In genomic region chr5:78523314-78524193, GRCh38 we compare ENCODE assay signal across 14 cellular contexts.
DNase-seq lines count a peak whose midpoint lies in the region; ATAC-seq, FAIRE-seq and TF ChIP-seq lines count a peak whose summit lies in the region.
"Had no signal": no experiment of that assay in that cellular context is flagged by ENCODE, and none has a peak within 500 bp of the region (broad histone marks: within the 10 kb centered on the region; RNA-seq: fewer than 3 reads in every experiment).

No MANE protein-coding gene starts in this region.

- DNase-seq in ascending aorta (ENCODE audit: low spot score in 2 of 2) (no peak), endothelial cell of umbilical vein (ENCODE audit: low read depth, low spot score) (peak; percentile 98), thoracic aorta (ENCODE audit: low spot score) (no peak), ecto neural progenitor cell (ENCODE audit: low spot score) (no peak), NCI-H2081 (lab: John Stamatoyannopoulos, UW) (no peak)
- DNase-seq: activated CD4-positive, alpha-beta T cell treated with anti-CD3 and anti-CD28 coated beads, Interleukin-2, amount 50 U/mL, for 4 hours; EL; hippocampal formation; NCI-H1417; NCI-H526 had no signal

- 94 to 97% methylated on average over 12 of the region's 15 CpGs for WGBS in mesodermal cell (ENCODE audit: insufficient coverage in 2 of 2), 2 experiments

- no peaks in the 10 kb centered on the region for H3K27me3 ChIP-seq in ascending aorta
- H3K27me3 ChIP-seq in endothelial cell of umbilical vein (ENCODE audit: control insufficient read depth in 2 of 2, insufficient read depth in 2 of 2, low read length in 2 of 2): no peaks in the 10 kb centered on the region
- no peaks in the 10 kb centered on the region for H3K27me3 ChIP-seq in thoracic aorta (replicated peaks; ENCODE audit: insufficient read depth)

- peak overlapping the region; percentile 59 to 64 for H3K27ac ChIP-seq in ascending aorta
- peak overlapping the region; percentile 99 for H3K27ac ChIP-seq in endothelial cell of umbilical vein (ENCODE audit: insufficient read depth, low read depth, low read length)
- peak overlapping the region; percentile 48 for H3K27ac ChIP-seq in mesodermal cell (ENCODE audit: low read depth, low read length, severe bottlenecking)
- peak overlapping the region; percentile 54 to 74 for H3K27ac ChIP-seq in thoracic aorta

- no peak overlapping the region for H2AFZ ChIP-seq in endothelial cell of umbilical vein (ENCODE audit: low read depth, low read length)

- no peaks in the 10 kb centered on the region for H3K9me1 ChIP-seq in endothelial cell of umbilical vein (replicated peaks; ENCODE audit: control insufficient read depth, extremely low read depth, insufficient read depth, low read length)

- ATAC-seq in thoracic aorta (ENCODE audit: insufficient number of reproducible peaks, low FRiP score, low read depth) (no peak), GM18517 (IDR thresholded peaks at IDR 0.05; ENCODE audit: unreplicated experiment) (no peak)

- TSS peak; percentile 15 for BruUV-seq in endothelial cell of umbilical vein (replicated peaks; lab: Mats Ljungman, UMichigan)

- peak overlapping the region; percentile 64 for H3K4me2 ChIP-seq in endothelial cell of umbilical vein (ENCODE audit: insufficient read depth, low read length)

- intact Hi-C loops in ascending aorta (cut with DNase I) (no loop called here), endothelial cell of umbilical vein (cut with micrococcal nuclease) (no loop called here)

- H3K36me3 ChIP-seq in ascending aorta: no peaks in the 10 kb centered on the region
- H3K36me3 ChIP-seq in endothelial cell of umbilical vein (ENCODE audit: control insufficient read depth in 2 of 2, extremely low read depth in 1 of 2, insufficient read depth in 2 of 2, low read length in 2 of 2): no peaks in the 10 kb centered on the region
- H3K36me3 ChIP-seq in mesodermal cell (ENCODE audit: control insufficient read depth, insufficient read depth, low read length): no peaks in the 10 kb centered on the region
- H3K36me3 ChIP-seq in thoracic aorta: no peaks in the 10 kb centered on the region

- FAIRE-seq in endothelial cell of umbilical vein (lab: Jason Lieb, UNC): peak; percentile 97
- FAIRE-seq: GM12892, RCC 7860 had no signal

- POLR2A ChIA-PET in endothelial cell of umbilical vein (lab: Charles Lee): no interaction called here

- H3K9ac ChIP-seq in endothelial cell of umbilical vein (replicated peaks; ENCODE audit: extremely low read depth, insufficient read depth, low read length): peak overlapping the region; percentile 94

- dilution Hi-C loops in endothelial cell of umbilical vein (cut with MboI; ENCODE audit: extremely low pct_ligation_motif_present, low sequenced_read_pairs): no loop called here

- H3K9me3 ChIP-seq in ascending aorta (no peaks in the 10 kb centered on the region), endothelial cell of umbilical vein (replicated peaks; ENCODE audit: control insufficient read depth, insufficient read depth, low read length) (no peaks in the 10 kb centered on the region), mesodermal cell (ENCODE audit: control insufficient read depth, low read length) (no peaks in the 10 kb centered on the region), thoracic aorta (no peaks in the 10 kb centered on the region)

- H3K79me2 ChIP-seq in endothelial cell of umbilical vein (ENCODE audit: control insufficient read depth, insufficient read depth, low read length): peaks cover 5% of the 10 kb centered on the region

- CTCF ChIA-PET in endothelial cell of umbilical vein (lab: Charles Lee): interaction anchor here (1.2 to 1.8 kb wide), 2 partner anchors 13 to 14 kb away, joined by 3 to 6 read pairs; no protein-coding TSS in a partner anchor

- H3K4me1 ChIP-seq in ascending aorta: peaks cover 26 to 54% of the 10 kb centered on the region in 2 donors
- H3K4me1 ChIP-seq in endothelial cell of umbilical vein (ENCODE audit: control insufficient read depth, extremely low read depth, insufficient read depth, low read length): peaks cover 85% of the 10 kb centered on the region
- peaks cover 33% of the 10 kb centered on the region for H3K4me1 ChIP-seq in mesodermal cell (ENCODE audit: control insufficient read depth, insufficient read depth, low read length, poor library complexity, severe bottlenecking)
- peaks cover 45 to 60% of the 10 kb centered on the region in 2 donors for H3K4me1 ChIP-seq in thoracic aorta (ENCODE audit: control insufficient read depth in 1 of 2, low read depth in 2 of 2)

- H3K4me3 ChIP-seq in ascending aorta (no peak overlapping the region), endothelial cell of umbilical vein (replicated peaks in 1 of 3; ENCODE audit: insufficient read depth in 1 of 3, low read depth in 1 of 3, low read length in 3 of 3) (peak overlapping the region in 1 of 3 experiments; percentile 6), mesodermal cell (ENCODE audit: extremely low read depth, insufficient read depth, low read length, poor library complexity, severe bottlenecking) (no peak overlapping the region), thoracic aorta (peak overlapping the region; percentile 14)

- no peaks in the 10 kb centered on the region for H4K20me1 ChIP-seq in endothelial cell of umbilical vein (replicated peaks; ENCODE audit: control insufficient read depth, extremely low read depth, insufficient read depth, low read length)

- TF ChIP-seq CTCF in ascending aorta (IDR thresholded peaks at IDR 0.05) (no peak), endothelial cell of umbilical vein (IDR thresholded peaks at IDR 0.05; ENCODE audit: extremely low read depth in 1 of 2, insufficient read depth in 1 of 2, low read depth in 1 of 2, low read length in 2 of 2) (no peak), thoracic aorta (IDR thresholded peaks at IDR 0.05) (no peak)

- no peak for TF ChIP-seq POLR2A in endothelial cell of umbilical vein (IDR thresholded peaks at IDR 0.05; ENCODE audit: low read depth, low read length)

TF ChIP-seq in endothelial cell of umbilical vein, 7 proteins besides CTCF, POLR2A, EP300 and RAD21:
- no peak for TF ChIP-seq EZH2 (IDR thresholded peaks at IDR 0.05; ENCODE audit: borderline replicate concordance, low read depth, low read length, severe bottlenecking)
- TF ChIP-seq MAX (IDR thresholded peaks at IDR 0.05; ENCODE audit: insufficient read depth, insufficient read length): peak; percentile 61
- peak; percentile 29 for TF ChIP-seq MYC (IDR thresholded peaks at IDR 0.05; ENCODE audit: low read depth, low read length)
- TF ChIP-seq POLR2AphosphoS5 (IDR thresholded peaks at IDR 0.05; ENCODE audit: insufficient read depth, low read depth, low read length): peak; percentile 85
- TF ChIP-seq GATA2 (IDR thresholded peaks at IDR 0.05; ENCODE audit: insufficient read depth, insufficient read length, low read depth, low read length): peak; percentile 74
- peak; percentile 17 for TF ChIP-seq JUN (IDR thresholded peaks at IDR 0.05; ENCODE audit: borderline replicate concordance, insufficient read depth, insufficient read length, low read depth)

Comparison
In these comparisons a context has a peak if more than half of its experiments do, and no peak if none do; other contexts are left out.
1. H3K27ac ChIP-seq: peak in every context shown above with its lines; median percentile 99 in endothelial cell of umbilical vein; 64 in thoracic aorta; 62 in ascending aorta; 48 in mesodermal cell.